In genomic region chr1:171742577-171742922, GRCh38 we compare ENCODE assay signal across 8 cellular contexts. TPM values are rescaled to one million over a fixed set of nuclear protein-coding genes. Genes with fewer than 3 reads are reported as not detected.
A peak's percentile ranks its signal among the peaks of the same experiment; 100 is the strongest.
DNase-seq lines count a peak whose midpoint lies in the region; ATAC-seq and TF ChIP-seq lines count a peak whose summit lies in the region.

No MANE protein-coding gene starts in this region.

- intact Hi-C loops in Right ventricle myocardium superior (cut with DNase I): no loop called here
- intact Hi-C loops in ovary (cut with DNase I): loop anchor here in 2 of 4 donors (2.0 to 5.0 kb wide), 2 partner anchors 38 to 40 kb away; partner anchors contain the start of gene METTL13 (in 2 of the 2)

- TF ChIP-seq EP300 in ovary (IDR thresholded peaks at IDR 0.05): no peak

- H3K27me3 ChIP-seq in ovary: no peaks in the 10 kb centered on the region

- no peaks in the 10 kb centered on the region for H3K9me3 ChIP-seq in ovary

- peak overlapping the region; percentile 77 for H3K4me3 ChIP-seq in ovary

- DNase-seq in COLO829 (ENCODE audit: low spot score) (peak; percentile 23), NCI-H1092 treated with DMSO at 0.1 percent for 48 hours (lab: John Stamatoyannopoulos, UW) (peak; percentile 85), Right ventricle myocardium superior (peak; percentile 59), ovary (peak; percentile 42 to 57 (median 51))
- DNase-seq in activated naive CD4-positive, alpha-beta T cell treated with anti-CD3 and anti-CD28 coated beads, Interleukin-2, amount 50 U/mL, for 16 hours: peak; percentile 13

- peak overlapping the region; percentile 71 to 88 for H3K27ac ChIP-seq in ovary

- TF ChIP-seq CTCF in ovary (IDR thresholded peaks at IDR 0.05): no peak

- H3K4me1 ChIP-seq in ovary (ENCODE audit: insufficient read depth): peaks cover 5% of the 10 kb centered on the region

- H3K36me3 ChIP-seq in ovary: no peaks in the 10 kb centered on the region

- no peak for TF ChIP-seq POLR2A in ovary (IDR thresholded peaks at IDR 0.05)

- WGBS in ovary, 3 donors: 0% methylated on average over 14 of the region's 14 CpGs

- ATAC-seq in GM21526 (IDR thresholded peaks at IDR 0.05; ENCODE audit: low FRiP score, unreplicated experiment) (peak; percentile 2), Right ventricle myocardium superior (ENCODE audit: poor library complexity) (peak; percentile 64), GM21528 (IDR thresholded peaks at IDR 0.05; ENCODE audit: low FRiP score, unreplicated experiment) (no peak), HG03159 (IDR thresholded peaks at IDR 0.05; ENCODE audit: unreplicated experiment) (no peak)

RNA-seq across cellular contexts. Expression of gene VAMP4, which starts 0.7 kb away (rescaled TPM):
- total RNA-seq in Right ventricle myocardium superior: 12.1 TPM
- 10 to 100 TPM in 6 of 7 donors, 1 to 10 TPM in 1; 6.7 to 14.1 (median 12.3) TPM for total RNA-seq in ovary
- 10 to 100 TPM in 1 of 2 donors, 1 to 10 TPM in 1; 6.9 to 12.5 TPM for polyA plus RNA-seq in ovary

RNA-seq across cellular contexts. Expression of gene METTL13, which starts 38.9 kb away (rescaled TPM):
- total RNA-seq in Right ventricle myocardium superior (16.8 TPM), ovary (10 to 100 TPM in 6 of 7 donors, 1 to 10 TPM in 1; 9.1 to 24.4 (median 19.1) TPM)
- 10 to 100 TPM; 14.8 to 29.1 TPM for polyA plus RNA-seq in ovary

Comparison
In these comparisons a context has a peak if more than half of its experiments do, and no peak if none do; other contexts are left out.
1. DNase-seq: peak in every context shown above with its lines; median percentile 85 in NCI-H1092 treated with DMSO at 0.1 percent for 48 hours; 59 in Right ventricle myocardium superior; 51 in ovary; 23 in COLO829; 13 in activated naive CD4-positive, alpha-beta T cell treated with anti-CD3 and anti-CD28 coated beads, Interleukin-2, amount 50 U/mL, for 16 hours.
2. ATAC-seq: peak in GM21526 (single experiment) and Right ventricle myocardium superior (single experiment); none in GM21528 (single experiment) and HG03159 (single experiment).